In genomic region chr15:90225504-90226234, GRCh38 we compare ENCODE assay signal across 25 cellular contexts. TPM values are rescaled to one million over a fixed set of nuclear protein-coding genes. Genes with fewer than 3 reads are reported as not detected.
DNase-seq lines count a peak whose midpoint lies in the region; ATAC-seq and TF ChIP-seq lines count a peak whose summit lies in the region.
"Had no signal": no experiment of that assay in that cellular context is flagged by ENCODE, and none has a peak within 500 bp of the region (broad histone marks: within the 10 kb centered on the region; RNA-seq: fewer than 3 reads in every experiment).

No MANE protein-coding gene starts in this region.

- ATAC-seq in GM21529 (IDR thresholded peaks at IDR 0.05; ENCODE audit: unreplicated experiment) = no peak
- ATAC-seq: activated CD8-positive, alpha-beta memory T cell treated with anti-CD3 and anti-CD28 coated beads, Interleukin-2, amount 10 ng/mL, durations not matched to agents 7 days and 5 days; foreskin keratinocyte; GM23338; heart left ventricle; left ventricle myocardium superior; right cardiac atrium had no signal

- no peaks in the 10 kb centered on the region for H3K9me3 ChIP-seq in vagina
- H3K9me3 ChIP-seq: esophagus squamous epithelium, heart left ventricle had no signal

- intact Hi-C loops in vagina (cut with DNase I) = no loop called here

- H3K4me3 Mint-ChIP-seq in endothelial cell (ENCODE audit: unreplicated experiment) = peak overlapping the region; percentile 2
- H3K4me3 Mint-ChIP-seq: activated CD8-positive, alpha-beta memory T cell treated with anti-CD3 and anti-CD28 coated beads, Interleukin-2, amount 10 ng/mL, durations not matched to agents 7 days and 5 days; CD14-positive monocyte; GM23338 had no signal

- no peak overlapping the region for H3K27ac ChIP-seq in vagina
- H3K27ac ChIP-seq: foreskin keratinocyte, heart left ventricle had no signal

- no peak for TF ChIP-seq CTCF in endothelial cell (IDR thresholded peaks at IDR 0.05; ENCODE audit: unreplicated experiment)
- TF ChIP-seq CTCF in vagina (IDR thresholded peaks at IDR 0.05) = no peak

- peaks cover 21% of the 10 kb centered on the region for H3K4me1 ChIP-seq in vagina
- H3K4me1 ChIP-seq: foreskin keratinocyte had no signal

- H3K4me3 ChIP-seq in vagina = no peak overlapping the region
- H3K4me3 ChIP-seq: esophagus squamous epithelium, GM23338, heart left ventricle, smooth muscle cell had no signal

- H3K36me3 Mint-ChIP-seq in endothelial cell (ENCODE audit: low read depth, unreplicated experiment) = peaks cover 20% of the 10 kb centered on the region

- H3K36me3 ChIP-seq in vagina = peaks cover 0 to 75% of the 10 kb centered on the region in 2 donors

- DNase-seq in NCI-H1105 treated with DMSO at 0.1 percent for 48 hours (lab: John Stamatoyannopoulos, UW) (peak; percentile 20), NCI-H1105 (lab: John Stamatoyannopoulos, UW) (no peak), NCI-H146 (lab: John Stamatoyannopoulos, UW) (peak; percentile 87), NCI-H774 (lab: John Stamatoyannopoulos, UW) (peak; percentile 71), endothelial cell (ENCODE audit: low spot score) (no peak), vagina (ENCODE audit: extremely low spot score in 2 of 2) (no peak), inferior parietal cortex (ENCODE audit: extremely low spot score) (no peak)
- DNase-seq: 8988T; activated CD8-positive, alpha-beta memory T cell treated with anti-CD3 and anti-CD28 coated beads, Interleukin-2, amount 10 ng/mL, durations not matched to agents 7 days and 5 days; activated T-cell treated with anti-CD3 and anti-CD28 coated beads, Interleukin-2, amount 50 U/mL, for 48 hours; cerebellar nuclear complex; esophagus squamous epithelium; foreskin keratinocyte; heart left ventricle; KG1; left ventricle myocardium superior; MM.1S; NCI-H1694 treated with DMSO at 0.1 percent for 48 hours; stimulated activated naive CD4-positive, alpha-beta T cell had no signal

- H3K27ac Mint-ChIP-seq in endothelial cell (ENCODE audit: unreplicated experiment) = no peak overlapping the region
- H3K27ac Mint-ChIP-seq: activated CD8-positive, alpha-beta memory T cell treated with anti-CD3 and anti-CD28 coated beads, Interleukin-2, amount 10 ng/mL, durations not matched to agents 7 days and 5 days; GM23338 had no signal

- no peaks in the 10 kb centered on the region for H3K4me1 Mint-ChIP-seq in endothelial cell (ENCODE audit: unreplicated experiment)
- H3K4me1 Mint-ChIP-seq: GM23338 had no signal

- no peaks in the 10 kb centered on the region for H3K27me3 Mint-ChIP-seq in endothelial cell (ENCODE audit: unreplicated experiment)
- H3K27me3 Mint-ChIP-seq: activated CD8-positive, alpha-beta memory T cell treated with anti-CD3 and anti-CD28 coated beads, Interleukin-2, amount 10 ng/mL, durations not matched to agents 7 days and 5 days had no signal

- no peaks in the 10 kb centered on the region for H3K27me3 ChIP-seq in vagina
- H3K27me3 ChIP-seq: esophagus squamous epithelium, foreskin keratinocyte, heart left ventricle had no signal

- TF ChIP-seq POLR2A in vagina (IDR thresholded peaks at IDR 0.05) = no peak

- no peaks in the 10 kb centered on the region for H3K9me3 Mint-ChIP-seq in endothelial cell (ENCODE audit: unreplicated experiment)
- H3K9me3 Mint-ChIP-seq: GM23338 had no signal

RNA-seq across cellular contexts. Expression of gene CIB1, which starts 8.1 kb away (rescaled TPM):
- total RNA-seq in endothelial cell (ENCODE audit: unreplicated experiment) (19.8 TPM), vagina (42.7 TPM)

RNA-seq across cellular contexts. Expression of gene GDPGP1, which starts 8.3 kb away (rescaled TPM):
- total RNA-seq in endothelial cell (ENCODE audit: unreplicated experiment) (7.7 TPM), vagina (4.9 TPM)

RNA-seq across cellular contexts. Expression of gene TTLL13, which starts 23.7 kb away (rescaled TPM):
- total RNA-seq in endothelial cell (ENCODE audit: unreplicated experiment) = not detected
- not detected for total RNA-seq in vagina
- total RNA-seq: esophagus squamous epithelium, foreskin keratinocyte, GM23338, mesenteric fat pad had no signal

RNA-seq across cellular contexts. Expression of gene SEMA4B, which starts 24.5 kb away (rescaled TPM):
- 11.2 TPM for total RNA-seq in endothelial cell (ENCODE audit: unreplicated experiment)
- 205 TPM for total RNA-seq in vagina

RNA-seq across cellular contexts. Expression of gene NGRN, which starts 39.8 kb away (rescaled TPM):
- total RNA-seq in endothelial cell (ENCODE audit: unreplicated experiment) = 69.0 TPM
- total RNA-seq in vagina = 59.2 TPM

Comparison
In these comparisons a context has a peak if more than half of its experiments do, and no peak if none do; other contexts are left out.
1. DNase-seq: peak in NCI-H1105 treated with DMSO at 0.1 percent for 48 hours (single experiment), NCI-H146 (single experiment) and NCI-H774 (single experiment); none in NCI-H1105 (single experiment), endothelial cell (single experiment), vagina (0 of 2) and inferior parietal cortex (single experiment).